In the genomic region with DNA sequence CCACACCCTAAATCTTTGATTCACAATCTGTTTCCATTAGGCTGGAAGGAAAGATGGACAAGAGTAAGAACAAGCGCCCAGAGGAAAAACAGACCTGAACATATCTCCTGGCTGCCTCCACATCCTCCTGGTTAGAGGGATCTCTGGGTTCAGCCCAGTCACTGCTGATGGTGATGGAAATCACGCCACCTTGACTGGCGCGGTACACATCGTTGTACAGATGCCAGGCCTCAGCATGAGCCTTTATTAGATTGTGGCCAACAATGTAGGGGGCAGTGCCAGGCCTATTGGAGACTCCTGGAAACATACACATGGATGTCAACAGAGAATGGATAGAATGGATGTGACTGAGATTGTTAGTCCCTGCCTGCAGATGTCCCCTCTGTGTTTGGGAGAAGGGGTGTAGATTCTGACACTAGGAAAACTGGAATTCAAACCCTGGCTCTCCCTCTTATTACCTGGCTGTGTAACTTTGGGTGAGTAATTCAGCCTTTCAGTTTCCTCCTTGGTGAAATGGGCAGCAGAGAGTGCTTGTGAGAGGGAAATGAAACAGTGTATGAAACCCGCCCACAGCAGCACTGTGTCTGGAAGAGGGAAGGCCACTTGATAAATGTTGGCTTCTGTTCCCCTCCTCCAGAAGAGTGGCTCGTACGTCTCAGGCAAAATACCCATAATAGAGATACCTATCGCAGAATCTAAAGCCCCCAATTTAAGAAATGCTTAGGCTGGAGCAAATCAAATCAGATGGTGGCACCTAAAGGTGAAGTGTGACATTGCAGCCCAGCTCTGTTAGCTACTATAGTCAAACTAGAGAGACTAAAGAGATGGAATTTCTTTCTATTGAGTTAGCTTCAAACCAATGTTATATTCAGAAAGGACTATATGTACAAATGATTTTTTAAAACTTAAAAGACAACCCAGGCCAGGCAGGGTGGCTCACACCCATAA, we compare ENCODE assay signal across 24 cellular contexts. TPM values are rescaled to one million over a fixed set of nuclear protein-coding genes. Genes with fewer than 3 reads are reported as not detected.
"Had no signal": no experiment of that assay in that cellular context is flagged by ENCODE, and none has a peak within 500 bp of the region (broad histone marks: within the 10 kb centered on the region; RNA-seq: fewer than 3 reads in every experiment).

No MANE protein-coding gene starts in this region.

- H3K4me3 Mint-ChIP-seq: central memory CD8-positive, alpha-beta T cell had no signal

- DNase-seq: activated CD4-positive, alpha-beta T cell treated with anti-CD3 and anti-CD28 coated beads, Interleukin-2, amount 50 U/mL, for 1 hour; activated CD8-positive, alpha-beta memory T cell treated with anti-CD3 and anti-CD28 coated beads, Interleukin-2, amount 50 U/mL, for 4 hours; activated effector memory CD4-positive, alpha-beta T cell treated with anti-CD3 and anti-CD28 coated beads, Interleukin-2, amount 50 U/mL, for 16 hours; activated naive CD4-positive, alpha-beta T cell treated with anti-CD3 and anti-CD28 coated beads, Interleukin-2, amount 50 U/mL, for 16 hours; activated T-cell treated with anti-CD3 and anti-CD28 coated beads, Interleukin-2, amount 50 U/mL, for 48 hours; erythroblast; midbrain; occipital lobe; retina; stimulated activated naive CD4-positive, alpha-beta T cell treated with Interleukin-2 at 50 U/mL for 16 hours; T1000; tibial artery; uterus had no signal

- ATAC-seq: activated CD4-positive, CD25-positive, alpha-beta regulatory T cell treated with anti-CD3 and anti-CD28 coated beads, Interleukin-2, amount 50 U/mL, for 24 hours; left lobe of liver had no signal

- H3K4me1 ChIP-seq: ascending aorta, tibial artery, uterus had no signal

- H3K27ac ChIP-seq: ascending aorta, coronary artery, tibial artery, uterus had no signal

- H3K4me1 Mint-ChIP-seq: central memory CD8-positive, alpha-beta T cell had no signal

- H3K27me3 ChIP-seq: ascending aorta, tibial artery, uterus had no signal

- FAIRE-seq: endometrium, frontal cortex, keratinocyte had no signal

- H3K36me3 ChIP-seq: ascending aorta, tibial artery, uterus had no signal

- H3K4me3 ChIP-seq: ascending aorta, coronary artery, tibial artery, uterus had no signal

- H3K27me3 Mint-ChIP-seq: central memory CD8-positive, alpha-beta T cell had no signal

- H3K9me3 ChIP-seq: ascending aorta, tibial artery, uterus had no signal

RNA-seq across cellular contexts. Expression of a gene that starts 36.2 kb away (rescaled TPM):
- total RNA-seq: ascending aorta, frontal cortex, left lobe of liver, lung microvascular endothelial cell, occipital lobe, subcutaneous adipose tissue had no signal
- polyA plus RNA-seq: neural cell had no signal
